In genomic region chr14:54686219-54686870, GRCh38 we compare ENCODE assay signal across 10 cellular contexts.
DNase-seq lines count a peak whose midpoint lies in the region; ATAC-seq and TF ChIP-seq lines count a peak whose summit lies in the region.
"Had no signal": no experiment of that assay in that cellular context is flagged by ENCODE, and none has a peak within 500 bp of the region (broad histone marks: within the 10 kb centered on the region; RNA-seq: fewer than 3 reads in every experiment).

No MANE protein-coding gene starts in this region.

- intact Hi-C loops in activated CD4-positive, alpha-beta T cell treated with anti-CD3 and anti-CD28 coated beads, Interleukin-2, amount 10 ng/mL, durations not matched to agents 24 days and 14 days (cut with micrococcal nuclease) = loop anchor here (5.0 kb wide), 1 partner anchor 46 kb away; no protein-coding TSS in a partner anchor

- H3K27ac Mint-ChIP-seq in activated CD4-positive, alpha-beta T cell treated with anti-CD3 and anti-CD28 coated beads, Interleukin-2, amount 10 ng/mL, durations not matched to agents 24 days and 14 days = no peak overlapping the region

- no peak overlapping the region for H3K9ac ChIP-seq in parathyroid adenoma

- no peak for ATAC-seq in GM18858 (IDR thresholded peaks at IDR 0.05; ENCODE audit: unreplicated experiment)
- no peak for ATAC-seq in GM21825 (IDR thresholded peaks at IDR 0.05; ENCODE audit: unreplicated experiment)
- ATAC-seq: foreskin keratinocyte had no signal

- peak; percentile 83 for DNase-seq in AG04449 (ENCODE audit: low read depth, low spot score)
- DNase-seq in SJSA1 (ENCODE audit: low read depth in 1 of 2, low spot score in 2 of 2) = peak; percentile 53 to 86
- peak; percentile 21 for DNase-seq in fibroblast of the conjunctiva (ENCODE audit: low read depth)
- no peak for DNase-seq in T-helper 1 cell
- DNase-seq in activated CD4-positive, alpha-beta T cell treated with anti-CD3 and anti-CD28 coated beads, Interleukin-2, amount 10 ng/mL, durations not matched to agents 24 days and 14 days = no peak
- DNase-seq: CD4-positive, CD25-positive, alpha-beta regulatory T cell had no signal

- peaks cover 65% of the 10 kb centered on the region for H3K4me1 ChIP-seq in SJSA1 (replicated peaks)
- no peaks in the 10 kb centered on the region for H3K4me1 ChIP-seq in parathyroid adenoma

- H3K36me3 ChIP-seq in SJSA1 (0 out of 2 replicates have a peak, but pooled peaks cover 3% of the 10 kb centered on the region), parathyroid adenoma (ENCODE audit: control insufficient read depth, insufficient read depth, low read length) (no peaks in the 10 kb centered on the region)

- peaks cover 35% of the 10 kb centered on the region for H3K4me1 Mint-ChIP-seq in activated CD4-positive, alpha-beta T cell treated with anti-CD3 and anti-CD28 coated beads, Interleukin-2, amount 10 ng/mL, durations not matched to agents 24 days and 14 days

- POLR2A ChIA-PET in AG04449 (lab: Yijun Ruan, JAX) = interaction anchor here (0.8 to 3.5 kb wide), 4 partner anchors 15 to 120 kb away, joined by 3 to 34 read pairs (median 5); partner anchors contain the start of gene SAMD4A

- H3K27ac ChIP-seq in SJSA1 = peak overlapping the region; percentile 75
- peak overlapping the region; percentile 53 for H3K27ac ChIP-seq in parathyroid adenoma
- H3K27ac ChIP-seq: foreskin keratinocyte had no signal

- H3K4me3 Mint-ChIP-seq in activated CD4-positive, alpha-beta T cell treated with anti-CD3 and anti-CD28 coated beads, Interleukin-2, amount 10 ng/mL, durations not matched to agents 24 days and 14 days = no peak overlapping the region

- H3K4me3 ChIP-seq in AG04449 (ENCODE audit: low read depth, low read length) (no peak overlapping the region), SJSA1 (no peak overlapping the region), parathyroid adenoma (ENCODE audit: low read depth, low read length) (no peak overlapping the region)

- peaks cover 33% of the 10 kb centered on the region for H3K27me3 Mint-ChIP-seq in activated CD4-positive, alpha-beta T cell treated with anti-CD3 and anti-CD28 coated beads, Interleukin-2, amount 10 ng/mL, durations not matched to agents 24 days and 14 days

- no peaks in the 10 kb centered on the region for H3K9me3 Mint-ChIP-seq in activated CD4-positive, alpha-beta T cell treated with anti-CD3 and anti-CD28 coated beads, Interleukin-2, amount 10 ng/mL, durations not matched to agents 24 days and 14 days

- no peaks in the 10 kb centered on the region for H3K79me2 ChIP-seq in parathyroid adenoma

- CTCF ChIA-PET in AG04449 (lab: Yijun Ruan, JAX) = interaction anchor here (0.8 to 13.5 kb wide), 7 partner anchors 9 to 121 kb away, joined by 3 to 168 read pairs (median 4); partner anchors contain the start of gene SAMD4A

- H3K36me3 Mint-ChIP-seq in activated CD4-positive, alpha-beta T cell treated with anti-CD3 and anti-CD28 coated beads, Interleukin-2, amount 10 ng/mL, durations not matched to agents 24 days and 14 days (ENCODE audit: low read depth) = no peaks in the 10 kb centered on the region
- H3K36me3 Mint-ChIP-seq: CD4-positive, CD25-positive, alpha-beta regulatory T cell had no signal

- H3K4me2 ChIP-seq in parathyroid adenoma (ENCODE audit: low read length) = no peak overlapping the region

- no peak overlapping the region for H2AFZ ChIP-seq in parathyroid adenoma

- H3K9me3 ChIP-seq in SJSA1 (replicated peaks) = no peaks in the 10 kb centered on the region
- H3K9me3 ChIP-seq in parathyroid adenoma (ENCODE audit: control insufficient read depth, low read length) = no peaks in the 10 kb centered on the region

- H3K27me3 ChIP-seq in SJSA1 (replicated peaks) (no peaks in the 10 kb centered on the region), parathyroid adenoma (ENCODE audit: control insufficient read depth, insufficient read depth, low read length) (no peaks in the 10 kb centered on the region)
- H3K27me3 ChIP-seq: foreskin keratinocyte had no signal

- TF ChIP-seq CTCF in AG04449 (IDR thresholded peaks at IDR 0.05; ENCODE audit: insufficient read depth, low read length, missing control alignments) = no peak
- TF ChIP-seq CTCF in parathyroid adenoma (IDR thresholded peaks at IDR 0.05) = no peak

Comparison
In these comparisons a context has a peak if more than half of its experiments do, and no peak if none do; other contexts are left out.
1. DNase-seq: peak in AG04449 (single experiment), SJSA1 (2 of 2) and fibroblast of the conjunctiva (single experiment); none in T-helper 1 cell (0 of 5) and activated CD4-positive, alpha-beta T cell treated with anti-CD3 and anti-CD28 coated beads, Interleukin-2, amount 10 ng/mL, durations not matched to agents 24 days and 14 days (single experiment).